23 cellular contexts compared by ENCODE assay signal in genomic region chr2:171789956-171790355, GRCh38.
"Had no signal": no experiment of that assay in that cellular context is flagged by ENCODE, and none has a peak within 500 bp of the region (broad histone marks: within the 10 kb centered on the region; RNA-seq: fewer than 3 reads in every experiment).

No MANE protein-coding gene starts in this region.

- H3K4me1 Mint-ChIP-seq: nephron had no signal

- H3K4me1 ChIP-seq: esophagus muscularis mucosa, gastrocnemius medialis, lower lobe of right lung, psoas muscle, spleen, testis, tibial nerve, upper lobe of right lung, vagina had no signal

- H3K4me3 ChIP-seq: esophagus muscularis mucosa, gastrocnemius medialis, heart right ventricle, left ventricle myocardium inferior, lower lobe of right lung, psoas muscle, spleen, testis, tibial nerve, upper lobe of right lung, vagina had no signal

- H3K9me3 Mint-ChIP-seq: naive B cell; nephron; stimulated activated naive B cell treated with anti-CD40 and anti-IgM and Interleukin-4, amounts not matched to agents 10 μg/mL and 1 μg/mL and 100 μg/mL, for 72 hours; stimulated activated naive CD8-positive, alpha-beta T cell treated with anti-CD3 and anti-CD28 coated beads, Interleukin-15, amount 100 ng/mL, for 72 hours had no signal

- H3K4me3 Mint-ChIP-seq: naive B cell; nephron; stimulated activated naive B cell treated with anti-CD40 and anti-IgM and Interleukin-4, amounts not matched to agents 10 μg/mL and 1 μg/mL and 100 μg/mL, for 72 hours; stimulated activated naive CD8-positive, alpha-beta T cell treated with anti-CD3 and anti-CD28 coated beads, Interleukin-15, amount 100 ng/mL, for 72 hours had no signal

- H3K9me3 ChIP-seq: esophagus muscularis mucosa, gastrocnemius medialis, heart right ventricle, left ventricle myocardium inferior, lower lobe of right lung, psoas muscle, spleen, testis, tibial nerve, upper lobe of right lung, vagina had no signal

- H3K27me3 Mint-ChIP-seq: naive B cell; stimulated activated naive B cell treated with anti-CD40 and anti-IgM and Interleukin-4, amounts not matched to agents 10 μg/mL and 1 μg/mL and 100 μg/mL, for 72 hours; stimulated activated naive CD8-positive, alpha-beta T cell treated with anti-CD3 and anti-CD28 coated beads, Interleukin-15, amount 100 ng/mL, for 72 hours had no signal

- DNase-seq: effector memory CD4-positive, alpha-beta T cell; gastrocnemius medialis; heart right ventricle; left ventricle myocardium inferior; lower lobe of right lung; mesenchymal stem cell; naive B cell; psoas muscle; retina; spleen; stimulated activated CD4-positive, alpha-beta T cell treated with anti-CD3 and anti-CD28 coated beads, Interleukin-15, amount 100 ng/mL, for 24 hours; stimulated activated CD4-positive, alpha-beta T cell treated with anti-CD3 and anti-CD28 coated beads, Interleukin-1b, Interleukin-23, amount 100 ng/mL, for 48 hours; stimulated activated CD4-positive, alpha-beta T cell treated with anti-CD3 and anti-CD28 coated beads, Interleukin-4, amount 100 ng/mL, for 24 hours; stimulated activated naive B cell treated with anti-CD40 and anti-IgM and Interleukin-4, amounts not matched to agents 10 μg/mL and 1 μg/mL and 100 μg/mL, for 72 hours; stimulated activated naive CD8-positive, alpha-beta T cell treated with anti-CD3 and anti-CD28 coated beads, Interleukin-15, amount 100 ng/mL, for 72 hours; testis; upper lobe of right lung had no signal

- H3K27me3 ChIP-seq: esophagus muscularis mucosa, gastrocnemius medialis, heart right ventricle, spleen, testis, tibial nerve, upper lobe of right lung, vagina had no signal

- H3K27ac Mint-ChIP-seq: nephron; stimulated activated naive B cell treated with anti-CD40 and anti-IgM and Interleukin-4, amounts not matched to agents 10 μg/mL and 1 μg/mL and 100 μg/mL, for 72 hours; stimulated activated naive CD8-positive, alpha-beta T cell treated with anti-CD3 and anti-CD28 coated beads, Interleukin-15, amount 100 ng/mL, for 72 hours had no signal

- H3K27ac ChIP-seq: epithelial cell of prostate, esophagus muscularis mucosa, gastrocnemius medialis, heart right ventricle, left ventricle myocardium inferior, lower lobe of right lung, psoas muscle, spleen, testis, tibial nerve, upper lobe of right lung, vagina had no signal

- ATAC-seq: gastrocnemius medialis; heart right ventricle; lower lobe of right lung; psoas muscle; sciatic nerve; stimulated activated naive B cell treated with anti-CD40 and anti-IgM and Interleukin-4, amounts not matched to agents 10 μg/mL and 1 μg/mL and 100 μg/mL, for 72 hours; stimulated activated naive CD8-positive, alpha-beta T cell treated with anti-CD3 and anti-CD28 coated beads, Interleukin-15, amount 100 ng/mL, for 72 hours; upper lobe of right lung had no signal
